Comparison of ENCODE assay signal across 13 cellular contexts in genomic region chr5:80140496-80140895, GRCh38.
A peak's percentile ranks its signal among the peaks of the same experiment; 100 is the strongest.
DNase-seq lines count a peak whose midpoint lies in the region; ATAC-seq and TF ChIP-seq lines count a peak whose summit lies in the region.
"Had no signal": no experiment of that assay in that cellular context is flagged by ENCODE, and none has a peak within 500 bp of the region (broad histone marks: within the 10 kb centered on the region; RNA-seq: fewer than 3 reads in every experiment).

No MANE protein-coding gene starts in this region.

- no peak overlapping the region for H3K9ac ChIP-seq in HUES64 (ENCODE audit: low read depth, low read length)

- H3K9me3 ChIP-seq in HUES64 (ENCODE audit: insufficient read depth, low read depth, low read length) = no peaks in the 10 kb centered on the region
- H3K9me3 ChIP-seq: mucosa of descending colon had no signal

- peaks cover 54% of the 10 kb centered on the region for H3K4me1 ChIP-seq in HUES64 (ENCODE audit: insufficient read depth, low read length)

- H3K4me3 ChIP-seq in HUES64 (ENCODE audit: low read length) (no peak overlapping the region), brain microvascular endothelial cell (ENCODE audit: low read depth, low read length) (no peak overlapping the region)
- H3K4me3 ChIP-seq: mucosa of descending colon had no signal

- H3K36me3 ChIP-seq in HUES64 (ENCODE audit: insufficient read depth, low read length) (peaks cover 40% of the 10 kb centered on the region), brain microvascular endothelial cell (replicated peaks) (no peaks in the 10 kb centered on the region)

- no peak for TF ChIP-seq CTCF in brain microvascular endothelial cell (IDR thresholded peaks at IDR 0.05; ENCODE audit: low read depth, low read length, missing control alignments)

- peak overlapping the region; percentile 92; the same call in 1 of the 2 replicates for H3K27ac ChIP-seq in HUES64 (ENCODE audit: low read depth, low read length)
- H3K27ac ChIP-seq in layer of hippocampus (ENCODE audit: low read depth, low read length) = peak overlapping the region; percentile 66
- H3K27ac ChIP-seq in brain microvascular endothelial cell = no peak overlapping the region

- ATAC-seq in HG02678 (IDR thresholded peaks at IDR 0.05; ENCODE audit: unreplicated experiment) = no peak
- no peak for ATAC-seq in HG03095 (IDR thresholded peaks at IDR 0.05; ENCODE audit: unreplicated experiment)

- in situ Hi-C loops in brain microvascular endothelial cell (cut with HindIII; ENCODE audit: low pct_ligation_motif_present, low sequenced_read_pairs) = no loop called here

- 77% methylated on average over 2 of the region's 3 CpGs for WGBS in HUES64

- H3K27me3 ChIP-seq in HUES64 (ENCODE audit: insufficient read depth, low read length) = no peaks in the 10 kb centered on the region
- no peaks in the 10 kb centered on the region for H3K27me3 ChIP-seq in layer of hippocampus (ENCODE audit: control insufficient read depth, insufficient read depth, low read length)
- no peaks in the 10 kb centered on the region for H3K27me3 ChIP-seq in brain microvascular endothelial cell (replicated peaks)

- peak; percentile 64 for DNase-seq in activated CD8-positive, alpha-beta memory T cell treated with anti-CD3 and anti-CD28 coated beads, Interleukin-2, amount 50 U/mL, for 4 hours
- DNase-seq in stimulated activated CD8-positive, alpha-beta memory T cell treated with anti-CD3 and anti-CD28 coated beads, Interleukin-12 subunit alpha, Interleukin-12 subunit beta, amount 100 ng/mL, for 4 hours (ENCODE audit: low read depth) = peak; percentile 11
- DNase-seq in brain microvascular endothelial cell (no peak), NCI-H2081 treated with DMSO at 0.1 percent for 48 hours (lab: John Stamatoyannopoulos, UW) (no peak)
- DNase-seq: amniotic stem cell, DMS 273 treated with DMSO at 0.1 percent for 48 hours, NCI-H1694 treated with DMSO at 0.1 percent for 48 hours, SHP77 had no signal

Comparison
In these comparisons a context has a peak if more than half of its experiments do, and no peak if none do; other contexts are left out.
1. DNase-seq: peak in activated CD8-positive, alpha-beta memory T cell treated with anti-CD3 and anti-CD28 coated beads, Interleukin-2, amount 50 U/mL, for 4 hours (single experiment) and stimulated activated CD8-positive, alpha-beta memory T cell treated with anti-CD3 and anti-CD28 coated beads, Interleukin-12 subunit alpha, Interleukin-12 subunit beta, amount 100 ng/mL, for 4 hours (single experiment); none in brain microvascular endothelial cell (single experiment) and NCI-H2081 treated with DMSO at 0.1 percent for 48 hours (single experiment).